ENCODE assay signal across 12 cellular contexts in the genomic region with DNA sequence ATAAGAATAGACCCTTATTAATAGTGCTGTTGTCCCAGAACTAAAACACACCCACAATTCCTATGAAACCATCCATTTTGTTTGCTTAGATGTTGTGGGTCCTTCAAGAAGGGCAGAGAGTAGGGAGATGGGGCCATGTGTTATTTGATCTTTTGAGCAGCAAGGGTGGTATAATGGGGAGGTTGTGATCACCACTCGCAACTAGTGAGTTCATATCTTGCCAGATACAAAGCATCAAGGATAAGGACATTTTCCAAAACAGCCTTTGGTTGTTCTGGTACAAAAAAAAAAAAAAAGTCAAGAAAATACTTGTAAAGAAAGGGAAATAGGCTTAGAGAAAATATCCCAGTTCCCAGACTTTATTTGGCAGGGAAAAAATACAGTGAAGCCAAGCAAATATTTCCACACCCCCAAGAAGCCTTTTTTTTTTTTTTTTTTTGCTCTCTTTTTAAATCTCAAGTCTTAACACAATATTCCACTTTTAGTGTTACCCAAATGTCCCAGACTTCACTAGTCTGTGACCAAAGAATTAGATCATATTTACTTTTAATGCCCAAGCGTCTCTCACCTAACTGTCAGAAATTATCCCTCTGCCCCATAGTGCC.
"Had no signal": no experiment of that assay in that cellular context is flagged by ENCODE, and none has a peak within 500 bp of the region (broad histone marks: within the 10 kb centered on the region; RNA-seq: fewer than 3 reads in every experiment).

No MANE protein-coding gene starts in this region.

- H3K4me1 ChIP-seq: colonic mucosa had no signal

- H3K27me3 ChIP-seq: colonic mucosa, thyroid gland had no signal

- H3K36me3 ChIP-seq: colonic mucosa, thyroid gland had no signal

- H3K9me3 ChIP-seq: colonic mucosa, psoas muscle, thyroid gland had no signal

- H3K27ac ChIP-seq: colonic mucosa, psoas muscle had no signal

- ATAC-seq: activated T-helper 17 cell treated with anti-CD3 and anti-CD28 coated beads, Interleukin-2, amount 50 U/mL, for 72 hours; natural killer cell treated with Interleukin-12 subunit alpha and Interleukin-12 subunit beta and Interleukin-15 and Interleukin-18, amount 100 ng/mL, for 72 hours; psoas muscle had no signal

- H3K4me3 ChIP-seq: colonic mucosa, psoas muscle, thyroid gland had no signal

- DNase-seq: activated CD4-positive, alpha-beta T cell treated with anti-CD3 and anti-CD28 coated beads, Interleukin-2, amount 10 ng/mL, durations not matched to agents 7 days and 5 days; activated CD4-positive, CD25-positive, alpha-beta regulatory T cell; activated CD8-positive, alpha-beta memory T cell treated with anti-CD3 and anti-CD28 coated beads for 24 hours; activated naive CD4-positive, alpha-beta T cell treated with anti-CD3 and anti-CD28 coated beads for 36 hours; amniotic stem cell; colonic mucosa; effector CD4-positive, alpha-beta T cell; psoas muscle; T-helper 2 cell; thyroid gland had no signal
